1 cellular context compared by ENCODE assay signal in the genomic region with DNA sequence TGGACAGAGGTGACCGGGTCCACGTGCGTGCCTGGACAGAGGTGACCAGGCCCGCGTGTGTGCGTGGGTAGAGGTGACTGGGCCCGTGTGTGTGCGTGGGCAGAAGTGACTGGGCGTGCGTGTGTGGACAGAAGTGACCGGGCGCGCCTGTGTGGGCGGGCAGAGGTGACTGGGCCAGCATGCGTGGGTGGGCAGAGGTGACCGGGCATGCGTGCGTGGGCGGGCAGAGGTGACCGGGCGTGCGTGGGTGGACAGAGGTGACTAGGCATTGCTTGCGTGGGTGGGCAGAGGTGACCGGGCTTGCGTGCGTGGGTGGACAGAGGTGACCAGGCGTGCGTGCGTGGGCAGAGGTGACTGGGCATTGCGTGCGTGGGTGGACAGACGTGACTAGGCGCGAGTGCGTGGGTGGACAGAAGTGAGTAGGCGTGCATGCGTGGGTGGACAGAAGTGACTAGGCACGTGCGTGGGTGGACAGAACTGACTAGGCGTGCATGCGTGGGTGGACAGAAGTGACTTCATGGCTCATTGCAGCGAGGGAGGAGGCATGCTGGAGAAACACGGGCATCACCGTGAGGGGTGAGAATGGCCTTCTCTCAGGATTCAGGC.
TF ChIP-seq lines count a peak whose summit lies in the region.

No MANE protein-coding gene starts in this region.

TF ChIP-seq in IMR-90, 13 proteins besides CTCF, POLR2A, EP300 and RAD21:
- TF ChIP-seq CHD1 (IDR thresholded peaks at IDR 0.05; ENCODE audit: low read depth, low read length) = no peak
- TF ChIP-seq MXI1 (IDR thresholded peaks at IDR 0.05; ENCODE audit: borderline replicate concordance, low read depth, low read length) = no peak
- TF ChIP-seq, protein P1, sequence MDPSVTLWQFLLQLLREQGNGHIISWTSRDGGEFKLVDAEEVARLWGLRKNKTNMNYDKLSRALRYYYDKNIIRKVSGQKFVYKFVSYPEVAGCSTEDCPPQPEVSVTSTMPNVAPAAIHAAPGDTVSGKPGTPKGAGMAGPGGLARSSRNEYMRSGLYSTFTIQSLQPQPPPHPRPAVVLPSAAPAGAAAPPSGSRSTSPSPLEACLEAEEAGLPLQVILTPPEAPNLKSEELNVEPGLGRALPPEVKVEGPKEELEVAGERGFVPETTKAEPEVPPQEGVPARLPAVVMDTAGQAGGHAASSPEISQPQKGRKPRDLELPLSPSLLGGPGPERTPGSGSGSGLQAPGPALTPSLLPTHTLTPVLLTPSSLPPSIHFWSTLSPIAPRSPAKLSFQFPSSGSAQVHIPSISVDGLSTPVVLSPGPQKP (IDR thresholded peaks at IDR 0.05; ENCODE audit: borderline replicate concordance, low read depth, low read length) = no peak
- TF ChIP-seq MAFK (IDR thresholded peaks at IDR 0.05; ENCODE audit: low read depth, low read length) = no peak
- TF ChIP-seq FOS (IDR thresholded peaks at IDR 0.05; ENCODE audit: low read depth, low read length) = no peak
- TF ChIP-seq CEBPB (IDR thresholded peaks at IDR 0.05; ENCODE audit: low read depth, low read length) = no peak
- TF ChIP-seq RFX5 (IDR thresholded peaks at IDR 0.05; ENCODE audit: low read depth, low read length) = no peak
- no peak for TF ChIP-seq BHLHE40 (IDR thresholded peaks at IDR 0.05; ENCODE audit: low read depth, low read length)
- TF ChIP-seq RCOR1 (IDR thresholded peaks at IDR 0.05; ENCODE audit: insufficient replicate concordance, low read length) = no peak
- no peak for TF ChIP-seq NFE2L2 (IDR thresholded peaks at IDR 0.05; ENCODE audit: low read depth, low read length)
- TF ChIP-seq SMC3 (IDR thresholded peaks at IDR 0.05; ENCODE audit: low read depth, low read length) = no peak
- TF ChIP-seq MAZ (IDR thresholded peaks at IDR 0.05; ENCODE audit: borderline replicate concordance, low read depth, low read length) = no peak
- no peak for TF ChIP-seq USF2 (IDR thresholded peaks at IDR 0.05; ENCODE audit: low read depth, low read length)
